In genomic region chr11:37449146-37449545, GRCh38 we compare ENCODE assay signal across 8 cellular contexts.
DNase-seq lines count a peak whose midpoint lies in the region; ATAC-seq, FAIRE-seq and TF ChIP-seq lines count a peak whose summit lies in the region.

No MANE protein-coding gene starts in this region.

- no peaks in the 10 kb centered on the region for H3K79me2 ChIP-seq in keratinocyte (ENCODE audit: control insufficient read depth, insufficient read depth, low read length)

- H3K27me3 ChIP-seq in BE2C = no peaks in the 10 kb centered on the region
- no peaks in the 10 kb centered on the region for H3K27me3 ChIP-seq in keratinocyte (ENCODE audit: control insufficient read depth, extremely low read depth, insufficient read depth, low read length)
- H3K27me3 ChIP-seq in psoas muscle (ENCODE audit: insufficient read depth in 3 of 3, low read length in 2 of 3) = no peaks in the 10 kb centered on the region

- FAIRE-seq in keratinocyte (lab: Jason Lieb, UNC) = no peak

- intact Hi-C loops in psoas muscle (cut with DNase I) = no loop called here

- H3K27ac ChIP-seq in keratinocyte (ENCODE audit: control insufficient read depth, insufficient read depth, low read length) (no peak overlapping the region), psoas muscle (no peak overlapping the region)

- ATAC-seq in GM18505 (IDR thresholded peaks at IDR 0.05; ENCODE audit: unreplicated experiment) (no peak), psoas muscle (no peak)

- H2AFZ ChIP-seq in keratinocyte (ENCODE audit: control insufficient read depth, low read length) = no peak overlapping the region

- peak; percentile 40 for TF ChIP-seq CTCF in BE2C (IDR thresholded peaks at IDR 0.05; ENCODE audit: low read depth, low read length)
- TF ChIP-seq CTCF in keratinocyte (optimal IDR thresholded peaks at IDR 0.05 in 1 of 3, IDR thresholded peaks at IDR 0.05 in 1 of 3, conservative IDR thresholded peaks at IDR 0.05 in 1 of 3; ENCODE audit: extremely low read depth in 1 of 3, insufficient read depth in 2 of 3, low read length in 3 of 3) = peak; percentile 21 to 41 (median 22)
- no peak for TF ChIP-seq CTCF in psoas muscle (IDR thresholded peaks at IDR 0.05)

- H3K9ac ChIP-seq in keratinocyte (ENCODE audit: control insufficient read depth, extremely low read depth, insufficient read depth, low read length) = no peak overlapping the region

- H3K9me1 ChIP-seq in keratinocyte (ENCODE audit: control insufficient read depth, extremely low read depth, insufficient read depth, low read length) = no peaks in the 10 kb centered on the region

- TF ChIP-seq POLR2A in GM18505 (IDR thresholded peaks at IDR 0.05; ENCODE audit: borderline replicate concordance, extremely low read depth, insufficient read depth, insufficient read length) = no peak

- H4K20me1 ChIP-seq in keratinocyte (ENCODE audit: control insufficient read depth, extremely low read depth, insufficient read depth, low read length) = no peaks in the 10 kb centered on the region

- no peak for DNase-seq in BE2C
- DNase-seq in HS-5 (ENCODE audit: low read depth) = peak; percentile 34
- DNase-seq in SW480 (ENCODE audit: low spot score) = peak; percentile 21
- no peak for DNase-seq in keratinocyte (ENCODE audit: low read depth, low spot score)
- no peak for DNase-seq in cerebellar nuclear complex (lab: John Stamatoyannopoulos, UW)
- DNase-seq in psoas muscle = no peak
- no peak for DNase-seq in GF-D8 (lab: John Stamatoyannopoulos, UW)

- H3K4me3 ChIP-seq in BE2C (ENCODE audit: low read depth, low read length) (no peak overlapping the region), keratinocyte (ENCODE audit: control insufficient read depth in 2 of 3, extremely low read depth in 1 of 3, insufficient read depth in 2 of 3, low read depth in 1 of 3, low read length in 3 of 3) (no peak overlapping the region), psoas muscle (no peak overlapping the region)

- H3K36me3 ChIP-seq in BE2C (no peaks in the 10 kb centered on the region), keratinocyte (ENCODE audit: control insufficient read depth in 2 of 2, extremely low read depth in 1 of 2, insufficient read depth in 2 of 2, low read length in 2 of 2) (no peaks in the 10 kb centered on the region), psoas muscle (ENCODE audit: insufficient read depth in 1 of 2, low read depth in 1 of 2) (no peaks in the 10 kb centered on the region)

- no peaks in the 10 kb centered on the region for H3K9me3 ChIP-seq in BE2C
- H3K9me3 ChIP-seq in keratinocyte (ENCODE audit: control insufficient read depth, low read depth, low read length) = no peaks in the 10 kb centered on the region
- no peaks in the 10 kb centered on the region for H3K9me3 ChIP-seq in psoas muscle

- 29 to 37% (median 31%) methylated on average over 3 of the region's 3 CpGs for WGBS in psoas muscle, 3 donors

- H3K4me2 ChIP-seq in keratinocyte (ENCODE audit: control insufficient read depth, extremely low read depth, insufficient read depth, low read depth, low read length) = no peak overlapping the region

- H3K4me1 ChIP-seq in BE2C = no peaks in the 10 kb centered on the region
- no peaks in the 10 kb centered on the region for H3K4me1 ChIP-seq in keratinocyte (ENCODE audit: control insufficient read depth, extremely low read depth, insufficient read depth, low read length)
- no peaks in the 10 kb centered on the region for H3K4me1 ChIP-seq in psoas muscle

- dilution Hi-C loops in keratinocyte (cut with MboI; ENCODE audit: extremely low pct_ligation_motif_present, low sequenced_read_pairs) = no loop called here

Comparison
In these comparisons a context has a peak if more than half of its experiments do, and no peak if none do; other contexts are left out.
1. DNase-seq: peak in HS-5 (single experiment) and SW480 (single experiment); none in BE2C (single experiment), keratinocyte (single experiment), cerebellar nuclear complex (0 of 2), psoas muscle (0 of 2) and GF-D8 (single experiment).